ENCODE assay signal across 23 cellular contexts in the genomic region with DNA sequence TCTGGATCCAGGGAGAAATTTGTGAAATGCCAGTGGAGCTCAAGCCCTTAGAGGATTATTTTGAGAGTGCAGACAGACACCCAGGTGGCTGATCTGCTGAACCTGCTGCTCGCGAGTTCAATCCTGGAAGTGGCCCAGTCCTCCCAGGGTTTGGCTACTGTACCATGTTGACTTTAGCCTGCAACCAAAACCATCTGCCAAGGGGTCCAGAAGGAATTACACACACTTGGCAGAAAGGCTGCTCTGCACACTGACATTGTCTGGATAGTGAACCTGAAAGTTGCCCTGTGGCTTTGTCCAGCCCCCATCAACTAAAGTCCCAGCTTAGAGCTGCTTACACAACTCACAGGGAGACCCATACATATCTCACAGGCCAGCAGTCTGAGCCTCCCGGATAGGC. TPM values are rescaled to one million over a fixed set of nuclear protein-coding genes. Genes with fewer than 3 reads are reported as not detected.
DNase-seq lines count a peak whose midpoint lies in the region; FAIRE-seq and TF ChIP-seq lines count a peak whose summit lies in the region.
"Had no signal": no experiment of that assay in that cellular context is flagged by ENCODE, and none has a peak within 500 bp of the region (broad histone marks: within the 10 kb centered on the region; RNA-seq: fewer than 3 reads in every experiment).

No MANE protein-coding gene starts in this region.

- peaks cover 46% of the 10 kb centered on the region for H3K4me1 ChIP-seq in OCI-LY3 (ENCODE audit: low read length)
- peaks cover 7% of the 10 kb centered on the region for H3K4me1 ChIP-seq in A673 (ENCODE audit: insufficient read depth, low read length, poor library complexity, severe bottlenecking)
- H3K4me1 ChIP-seq: A549 had no signal

- no peak overlapping the region for H2AFZ ChIP-seq in OCI-LY3 (ENCODE audit: low read depth, low read length)

- peak overlapping the region; percentile 26; the same call in 1 of the 2 replicates for H3K9ac ChIP-seq in OCI-LY3 (ENCODE audit: low read length)

- H3K9me3 ChIP-seq in OCI-LY3 (ENCODE audit: insufficient read depth, low read length) (peaks cover 20% of the 10 kb centered on the region), A673 (ENCODE audit: low read depth, low read length, poor library complexity, severe bottlenecking) (no peaks in the 10 kb centered on the region)
- H3K9me3 ChIP-seq: A549 had no signal

- H3K4me2 ChIP-seq in OCI-LY3 (ENCODE audit: low read length), result peak overlapping the region; percentile 57
- H3K4me2 ChIP-seq: A549 had no signal

- H4K20me1 ChIP-seq in OCI-LY3 (ENCODE audit: insufficient read depth, low read length), result no peaks in the 10 kb centered on the region

- CTCF ChIA-PET in A673 (lab: Charles Lee), result no interaction called here

- TF ChIP-seq CTCF in C4-2B (conservative IDR thresholded peaks at IDR 0.05) (no peak), LNCaP clone FGC (IDR thresholded peaks at IDR 0.05; ENCODE audit: control insufficient read depth, extremely low read depth, insufficient read depth) (no peak), OCI-LY3 (IDR thresholded peaks at IDR 0.05; ENCODE audit: low read depth, low read length) (no peak), coronary artery (IDR thresholded peaks at IDR 0.05) (no peak), A673 (conservative IDR thresholded peaks at IDR 0.05; ENCODE audit: low read depth, low read length) (no peak)

- H3K4me3 ChIP-seq in LNCaP clone FGC (ENCODE audit: low read depth, low read length) (no peak overlapping the region), OCI-LY3 (ENCODE audit: low read length) (peak overlapping the region; percentile 34), coronary artery (no peak overlapping the region), A673 (ENCODE audit: low read depth, low read length, poor library complexity, severe bottlenecking) (no peak overlapping the region)
- H3K4me3 ChIP-seq: A549 had no signal

- POLR2A ChIA-PET in A673 (lab: Charles Lee; ENCODE audit: low non-redundant PET), result no interaction called here

- H3K27ac ChIP-seq in C4-2B, result peak overlapping the region; percentile 38
- H3K27ac ChIP-seq in OCI-LY3 (ENCODE audit: low read length), result peak overlapping the region; percentile 82
- no peak overlapping the region for H3K27ac ChIP-seq in coronary artery
- no peak overlapping the region for H3K27ac ChIP-seq in A673 (ENCODE audit: low read depth, low read length, poor library complexity, severe bottlenecking)
- H3K27ac ChIP-seq: A549 had no signal

- H3K79me2 ChIP-seq in OCI-LY3 (ENCODE audit: low read length), result no peaks in the 10 kb centered on the region

- no TSS peak for BruUV-seq in A673 (replicated peaks; lab: Mats Ljungman, UMichigan)

- intact Hi-C loops in A673 (cut with micrococcal nuclease; ENCODE audit: unreplicated experiment), result no loop called here

- DNase-seq in LNCaP clone FGC (ENCODE audit: low read depth), result peak; percentile 59
- DNase-seq in fibroblast of peridontal ligament (ENCODE audit: extremely low read depth), result peak; percentile 8
- no peak for DNase-seq in SK-N-DZ (ENCODE audit: low spot score)
- no peak for DNase-seq in HTR-8/SVneo (ENCODE audit: insufficient read length, low spot score)
- no peak for DNase-seq in coronary artery (ENCODE audit: low spot score)
- no peak for DNase-seq in A673 (ENCODE audit: low spot score)
- DNase-seq: Calu3, H7, MM.1S, NCI-H1105, NCI-H1436 treated with DMSO at 0.1 percent for 48 hours, NCI-H1930, NCI-H2107, NCI-H526, PC-3, T-helper 17 cell had no signal

- H3K36me3 ChIP-seq in OCI-LY3 (replicated peaks; ENCODE audit: low read depth, low read length) (peaks cover 22% of the 10 kb centered on the region), A673 (ENCODE audit: insufficient read depth, low read length, poor library complexity, severe bottlenecking) (no peaks in the 10 kb centered on the region)

- FAIRE-seq in HTR-8/SVneo (lab: Jason Lieb, UNC), result no peak
- FAIRE-seq: A549, G401.6, HepG2 had no signal

- H3K27me3 ChIP-seq in OCI-LY3 (ENCODE audit: low read depth, low read length) (no peaks in the 10 kb centered on the region), A673 (replicated peaks; ENCODE audit: insufficient read depth, low read depth, low read length, poor library complexity) (no peaks in the 10 kb centered on the region)

RNA-seq across cellular contexts. Expression of gene PI3, which starts 21.6 kb away (rescaled TPM):
- not detected in 2 replicates for polyA plus RNA-seq in SK-N-DZ (2014; cell fraction: cytosol; rRNA removed)
- not detected in 2 replicates for polyA plus RNA-seq in SK-N-DZ (2014; cell fraction: nucleus; rRNA removed)
- total RNA-seq in A673 (2021), result not detected in 2 replicates
- total RNA-seq: H7, LHCN-M2, T-helper 17 cell had no signal
- polyA plus RNA-seq: HepG2 had no signal

RNA-seq across cellular contexts. Expression of gene WFDC12, which starts 28.9 kb away (rescaled TPM):
- polyA plus RNA-seq in SK-N-DZ (2014; cell fraction: cytosol; rRNA removed), result not detected in 2 replicates
- not detected in 2 replicates for polyA plus RNA-seq in SK-N-DZ (2014; cell fraction: nucleus; rRNA removed)
- not detected in 2 replicates for total RNA-seq in A673 (2021)
- total RNA-seq: Calu3, H7, HepG2, HT-29, LHCN-M2, PC-3, T-helper 17 cell had no signal
- polyA plus RNA-seq: A549, HepG2 had no signal

RNA-seq across cellular contexts. Expression of gene WFDC5, which starts 38.2 kb away (rescaled TPM):
- polyA plus RNA-seq in SK-N-DZ (2014; cell fraction: cytosol; rRNA removed), result not detected in 2 replicates
- polyA plus RNA-seq in SK-N-DZ (2014; cell fraction: nucleus; rRNA removed), result not detected in 2 replicates
- not detected in 2 replicates for total RNA-seq in A673 (2021)
- total RNA-seq: Calu3, H7, HepG2, HT-29, LHCN-M2, PC-3, T-helper 17 cell had no signal
- polyA plus RNA-seq: A549, HepG2 had no signal

RNA-seq across cellular contexts. Expression of gene KCNS1, which starts 52.2 kb away (rescaled TPM):
- polyA plus RNA-seq in SK-N-DZ (2014; cell fraction: cytosol; rRNA removed), result 0.05 TPM in 1 of 2 replicates, not detected in the other
- 0.04 TPM in 1 of 2 replicates, not detected in the other for polyA plus RNA-seq in SK-N-DZ (2014; cell fraction: nucleus; rRNA removed)
- not detected in 2 replicates for total RNA-seq in A673 (2021)
- total RNA-seq: HepG2, HT-29, LHCN-M2, PC-3, T-helper 17 cell had no signal
- polyA plus RNA-seq: A549 had no signal

RNA-seq across cellular contexts. Expression of gene SEMG1, which starts 53.7 kb away (rescaled TPM):
- not detected in 2 replicates for polyA plus RNA-seq in SK-N-DZ (2014; cell fraction: cytosol; rRNA removed)
- not detected in 2 replicates for polyA plus RNA-seq in SK-N-DZ (2014; cell fraction: nucleus; rRNA removed)
- 2.1 and 5.5 TPM in 2 replicates for total RNA-seq in A673 (2021)
- total RNA-seq: HepG2, HT-29, LHCN-M2, PC-3, T-helper 17 cell had no signal
- polyA plus RNA-seq: A549, HepG2 had no signal

Comparison
In these comparisons a context has a peak if more than half of its experiments do, and no peak if none do; other contexts are left out.
1. H3K27ac ChIP-seq: peak in C4-2B (single experiment) and OCI-LY3 (single experiment); none in coronary artery (0 of 2) and A673 (single experiment).
2. DNase-seq: peak in LNCaP clone FGC (single experiment) and fibroblast of peridontal ligament (single experiment); none in SK-N-DZ (single experiment), HTR-8/SVneo (single experiment), coronary artery (single experiment) and A673 (single experiment).